In genomic region chr10:3832022-3832786, GRCh38 we compare ENCODE assay signal across 1 cellular context.
TF ChIP-seq lines count a peak whose summit lies in the region.

No MANE protein-coding gene starts in this region.

TF ChIP-seq in HepG2, 621 proteins besides CTCF, POLR2A, EP300 and RAD21:
- TF ChIP-seq AFF4 (CRISPR knock-in tag; IDR thresholded peaks at IDR 0.05) (no peak), KAT2B (IDR thresholded peaks at IDR 0.05; ENCODE audit: borderline replicate concordance, low read depth, low read length) (no peak), MAFK (conservative IDR thresholded peaks at IDR 0.05 in 1 of 2, IDR thresholded peaks at IDR 0.05 in 1 of 2; ENCODE audit: low read length in 2 of 2) (peak; percentile 33 to 76; a peak in 3 of 4 replicates), PRMT3 (CRISPR knock-in tag; IDR thresholded peaks at IDR 0.05; ENCODE audit: borderline replicate concordance, low read depth) (no peak), MAFF (IDR thresholded peaks at IDR 0.05; ENCODE audit: low read depth, low read length) (peak; percentile 63), ZFY (CRISPR knock-in tag; IDR thresholded peaks at IDR 0.05) (no peak)
